ENCODE assay signal across 25 cellular contexts in genomic region chr2:101574622-101575021, GRCh38.
DNase-seq lines count a peak whose midpoint lies in the region; ATAC-seq and TF ChIP-seq lines count a peak whose summit lies in the region.
"Had no signal": no experiment of that assay in that cellular context is flagged by ENCODE, and none has a peak within 500 bp of the region (broad histone marks: within the 10 kb centered on the region; RNA-seq: fewer than 3 reads in every experiment).

No MANE protein-coding gene starts in this region.

- H4K12ac ChIP-seq in trophoblast cell (ENCODE audit: low read depth, low read length): no peak overlapping the region

- TF ChIP-seq POLR2A in breast epithelium (IDR thresholded peaks at IDR 0.05): no peak

- peaks cover 5% of the 10 kb centered on the region for H3K4me1 Mint-ChIP-seq in MCF 10A (ENCODE audit: insufficient read depth, unreplicated experiment)
- peaks cover 12% of the 10 kb centered on the region for H3K4me1 Mint-ChIP-seq in endodermal cell

- peak; percentile 56; the same call in 1 of the 2 replicates for ATAC-seq in PC-3
- ATAC-seq in HG03097 (IDR thresholded peaks at IDR 0.05; ENCODE audit: low FRiP score, unreplicated experiment): no peak
- ATAC-seq: A549, GM12878, HCT116, K562 had no signal

- H3K36me3 Mint-ChIP-seq in MCF 10A (ENCODE audit: insufficient read depth, unreplicated experiment) (no peaks in the 10 kb centered on the region), endodermal cell (ENCODE audit: low read depth) (peaks cover 2% of the 10 kb centered on the region)
- H3K36me3 Mint-ChIP-seq: CD4-positive, alpha-beta memory T cell had no signal

- no peaks in the 10 kb centered on the region for H3F3A ChIP-seq in PC-3 (ENCODE audit: low read length, unreplicated experiment)

- peak; percentile 36 for DNase-seq in MCF 10A (ENCODE audit: unreplicated experiment)
- no peak for DNase-seq in breast epithelium (ENCODE audit: low spot score in 2 of 2)
- DNase-seq in PC-3: peak; percentile 66
- DNase-seq in epithelial cell of esophagus (ENCODE audit: low read depth): peak; percentile 35
- DNase-seq in trophoblast cell: peak; percentile 39 to 68
- DNase-seq in mesenchymal stem cell: no peak
- no peak for DNase-seq in endodermal cell
- DNase-seq: AML-193; CD4-positive, alpha-beta memory T cell; COR-L47; EL; GDM1; MG63; NCI-H1105 treated with DMSO at 0.1 percent for 48 hours; NCI-H2029; NCI-H446 treated with DMSO at 0.1 percent for 48 hours; NCI-H526; Peyer's patch; SHP77 treated with DMSO at 0.1 percent for 48 hours had no signal

- no peaks in the 10 kb centered on the region for H3K79me1 ChIP-seq in trophoblast cell (ENCODE audit: low read length)
- H3K79me1 ChIP-seq in mesenchymal stem cell (replicated peaks; ENCODE audit: low read length, poor library complexity, severe bottlenecking): no peaks in the 10 kb centered on the region

- BruUV-seq in MCF 10A (replicated peaks; lab: Mats Ljungman, UMichigan) (no TSS peak), PC-3 (replicated peaks; lab: Mats Ljungman, UMichigan) (no TSS peak)

- H2BK5ac ChIP-seq in trophoblast cell (ENCODE audit: low read depth, low read length, poor library complexity): no peak overlapping the region
- no peak overlapping the region for H2BK5ac ChIP-seq in mesenchymal stem cell (ENCODE audit: low read depth, low read length, poor library complexity, severe bottlenecking)

- POLR2A ChIA-PET in MCF 10A (lab: Yijun Ruan, JAX) (interaction anchor here (0.7 kb wide), 2 partner anchors 15 to 124 kb away, joined by 3 to 6 read pairs; no protein-coding TSS in a partner anchor), PC-3 (lab: Charles Lee; ENCODE audit: unreplicated experiment) (interaction anchor here (0.6 kb wide), 1 partner anchor 424 kb away, joined by 3 read pairs; no protein-coding TSS in a partner anchor)

- peak overlapping the region; percentile 3; the same call in 1 of the 2 replicates for H3K4me2 ChIP-seq in PC-3 (ENCODE audit: low read length)
- no peak overlapping the region for H3K4me2 ChIP-seq in trophoblast cell (ENCODE audit: low read length)
- no peak overlapping the region for H3K4me2 ChIP-seq in mesenchymal stem cell (ENCODE audit: low read length, poor library complexity, severe bottlenecking)
- H3K4me2 ChIP-seq: A549; BLaER1 treated with 17β-estradiol and CSF1 and Interleukin-3, amounts not matched to agents 10 nM and 100 nM had no signal

- H3K4me3 ChIP-seq in breast epithelium (no peak overlapping the region), PC-3 (ENCODE audit: low read length) (no peak overlapping the region), epithelial cell of esophagus (ENCODE audit: low read length) (no peak overlapping the region), trophoblast cell (ENCODE audit: low read depth, low read length) (no peak overlapping the region), mesenchymal stem cell (ENCODE audit: insufficient read depth in 1 of 2, low read depth in 1 of 2, low read length in 2 of 2) (no peak overlapping the region), endodermal cell (ENCODE audit: low read length) (no peak overlapping the region)
- H3K4me3 ChIP-seq: A549; BLaER1 treated with 17β-estradiol and CSF1 and Interleukin-3, amounts not matched to agents 10 nM and 100 nM; GM12878; K562; MG63; Peyer's patch had no signal

- CTCF ChIA-PET in MCF 10A (lab: Yijun Ruan, JAX) (no interaction called here), PC-3 (lab: Charles Lee) (no interaction called here)

- H3K9me3 Mint-ChIP-seq in MCF 10A (ENCODE audit: unreplicated experiment): no peaks in the 10 kb centered on the region
- peaks cover 7% of the 10 kb centered on the region for H3K9me3 Mint-ChIP-seq in endodermal cell

- H3K9me3 ChIP-seq in breast epithelium: no peaks in the 10 kb centered on the region
- no peaks in the 10 kb centered on the region for H3K9me3 ChIP-seq in PC-3 (ENCODE audit: low read length)
- H3K9me3 ChIP-seq in trophoblast cell (ENCODE audit: insufficient read depth, low read depth, low read length): peaks cover 1% of the 10 kb centered on the region
- peaks cover 4% of the 10 kb centered on the region for H3K9me3 ChIP-seq in mesenchymal stem cell (ENCODE audit: control insufficient read depth, low read length)
- no peaks in the 10 kb centered on the region for H3K9me3 ChIP-seq in endodermal cell (ENCODE audit: control insufficient read depth, low read length)
- H3K9me3 ChIP-seq: A549, MG63, Peyer's patch had no signal

- H2AFZ ChIP-seq in PC-3 (ENCODE audit: low read length) (no peak overlapping the region), trophoblast cell (ENCODE audit: insufficient read depth, low read length, poor library complexity) (no peak overlapping the region), mesenchymal stem cell (ENCODE audit: low read depth, low read length) (no peak overlapping the region)

- no peaks in the 10 kb centered on the region for H3K36me3 ChIP-seq in breast epithelium
- H3K36me3 ChIP-seq in PC-3 (ENCODE audit: low read depth, low read length): no peaks in the 10 kb centered on the region
- H3K36me3 ChIP-seq in trophoblast cell (ENCODE audit: control insufficient read depth in 1 of 2, insufficient read depth in 2 of 2, low read length in 2 of 2): no peaks in the 10 kb centered on the region
- H3K36me3 ChIP-seq in mesenchymal stem cell (ENCODE audit: control insufficient read depth in 1 of 2, insufficient read depth in 2 of 2, low read depth in 1 of 2, low read length in 2 of 2): no peaks in the 10 kb centered on the region
- no peaks in the 10 kb centered on the region for H3K36me3 ChIP-seq in endodermal cell (ENCODE audit: control insufficient read depth, insufficient read depth, low read length)
- H3K36me3 ChIP-seq: BLaER1 treated with 17β-estradiol and CSF1 and Interleukin-3, amounts not matched to agents 10 nM and 100 nM; MG63; Peyer's patch had no signal

- H3K9me2 ChIP-seq in PC-3 (replicated peaks; ENCODE audit: low read length): no peaks in the 10 kb centered on the region

- H3K4me1 ChIP-seq in breast epithelium (no peaks in the 10 kb centered on the region), PC-3 (ENCODE audit: insufficient read depth, low read length) (peaks cover 13% of the 10 kb centered on the region; the same call in 1 of the 2 replicates), trophoblast cell (ENCODE audit: control insufficient read depth in 1 of 2, insufficient read depth in 2 of 2, low read length in 2 of 2) (no peaks in the 10 kb centered on the region), mesenchymal stem cell (ENCODE audit: control insufficient read depth, insufficient read depth, low read depth, low read length) (no peaks in the 10 kb centered on the region), endodermal cell (ENCODE audit: control insufficient read depth, insufficient read depth, low read length) (peaks cover 3% of the 10 kb centered on the region)
- H3K4me1 ChIP-seq: A549; BLaER1 treated with 17β-estradiol and CSF1 and Interleukin-3, amounts not matched to agents 10 nM and 100 nM; Peyer's patch had no signal

- H2BK120ac ChIP-seq in trophoblast cell (ENCODE audit: insufficient read depth, low read length, poor library complexity) (no peak overlapping the region), mesenchymal stem cell (ENCODE audit: low read depth, low read length) (no peak overlapping the region)

- no peak for TF ChIP-seq CTCF in MCF 10A (IDR thresholded peaks at IDR 0.05; ENCODE audit: unreplicated experiment)
- no peak for TF ChIP-seq CTCF in breast epithelium (IDR thresholded peaks at IDR 0.05)
- TF ChIP-seq CTCF in PC-3 (conservative IDR thresholded peaks at IDR 0.05; ENCODE audit: low read depth, low read length): no peak
- no peak for TF ChIP-seq CTCF in epithelial cell of esophagus (IDR thresholded peaks at IDR 0.05; ENCODE audit: insufficient read depth, low read depth, low read length, missing control alignments)
- TF ChIP-seq CTCF in endodermal cell (conservative IDR thresholded peaks at IDR 0.05): no peak

- H3K79me2 ChIP-seq in PC-3 (ENCODE audit: low read length) (no peaks in the 10 kb centered on the region), trophoblast cell (ENCODE audit: control insufficient read depth, insufficient read depth, low read length, poor library complexity) (no peaks in the 10 kb centered on the region)

- H3K27me3 Mint-ChIP-seq in MCF 10A (ENCODE audit: insufficient read depth, unreplicated experiment) (no peaks in the 10 kb centered on the region), endodermal cell (ENCODE audit: insufficient read depth) (peaks cover 38% of the 10 kb centered on the region)
- H3K27me3 Mint-ChIP-seq: CD4-positive, alpha-beta memory T cell had no signal

- WGBS in trophoblast cell (ENCODE audit: extremely low coverage, insufficient coverage, insufficient read length): no CpG with 5 or more reads among the region's 6 CpGs
- WGBS in mesenchymal stem cell: 86% methylated on average over 5 of the region's 6 CpGs
- WGBS in endodermal cell (ENCODE audit: insufficient coverage in 1 of 2, insufficient read length in 1 of 2), 2 experiments: 80 to 84% methylated on average over 3 to 6 of the region's 6 CpGs

- H3K4ac ChIP-seq in trophoblast cell (ENCODE audit: low read depth, low read length) (no peak overlapping the region), mesenchymal stem cell (ENCODE audit: low read depth in 1 of 2, low read length in 2 of 2) (no peak overlapping the region)

- no peak overlapping the region for H3K27ac Mint-ChIP-seq in MCF 10A (ENCODE audit: low read depth, unreplicated experiment)
- H3K27ac Mint-ChIP-seq in endodermal cell: no peak overlapping the region

- H3K9ac ChIP-seq in PC-3 (ENCODE audit: low read length) (no peak overlapping the region), trophoblast cell (ENCODE audit: low read length) (no peak overlapping the region), mesenchymal stem cell (ENCODE audit: low read length) (no peak overlapping the region), endodermal cell (ENCODE audit: extremely low read depth, low read length, poor library complexity, severe bottlenecking) (no peak overlapping the region)
- H3K9ac ChIP-seq: BLaER1 treated with 17β-estradiol and CSF1 and Interleukin-3, amounts not matched to agents 10 nM and 100 nM had no signal

- H4K8ac ChIP-seq in trophoblast cell (ENCODE audit: low read depth, low read length) (no peak overlapping the region), mesenchymal stem cell (ENCODE audit: low read length) (no peak overlapping the region)

- H3K27me3 ChIP-seq in breast epithelium (no peaks in the 10 kb centered on the region), PC-3 (ENCODE audit: low read length) (no peaks in the 10 kb centered on the region), trophoblast cell (ENCODE audit: insufficient read depth, low read length) (no peaks in the 10 kb centered on the region), mesenchymal stem cell (ENCODE audit: control insufficient read depth in 1 of 2, insufficient read depth in 1 of 2, low read length in 2 of 2) (peaks cover 0 to 10% of the 10 kb centered on the region in 2 experiments), endodermal cell (ENCODE audit: control insufficient read depth, insufficient read depth, low read length, poor library complexity, severe bottlenecking) (no peaks in the 10 kb centered on the region)
- H3K27me3 ChIP-seq: BLaER1 treated with 17β-estradiol and CSF1 and Interleukin-3, amounts not matched to agents 10 nM and 100 nM; MG63; Peyer's patch had no signal

- H3K27ac ChIP-seq in breast epithelium: no peak overlapping the region
- H3K27ac ChIP-seq in PC-3 (ENCODE audit: low read length): no peak overlapping the region
- H3K27ac ChIP-seq in trophoblast cell (ENCODE audit: low read depth, low read length): no peak overlapping the region
- H3K27ac ChIP-seq in mesenchymal stem cell (ENCODE audit: low read length, poor library complexity, severe bottlenecking): no peak overlapping the region
- H3K27ac ChIP-seq in endodermal cell (ENCODE audit: low read depth, low read length): no peak overlapping the region
- H3K27ac ChIP-seq: A549; BLaER1 treated with 17β-estradiol and CSF1 and Interleukin-3, amounts not matched to agents 10 nM and 100 nM; Peyer's patch had no signal

- H3K23ac ChIP-seq in trophoblast cell (ENCODE audit: low read length) (no peak overlapping the region), mesenchymal stem cell (ENCODE audit: low read length in 2 of 2) (no peak overlapping the region)

- H3K18ac ChIP-seq in trophoblast cell (ENCODE audit: low read length) (no peak overlapping the region), mesenchymal stem cell (ENCODE audit: low read depth in 1 of 2, low read length in 2 of 2) (no peak overlapping the region)

- no peak overlapping the region for H2BK12ac ChIP-seq in trophoblast cell (ENCODE audit: low read length)
- H2BK12ac ChIP-seq in mesenchymal stem cell (ENCODE audit: low read length in 2 of 2): no peak overlapping the region

- H3K4me3 Mint-ChIP-seq in MCF 10A (ENCODE audit: unreplicated experiment) (no peak overlapping the region), endodermal cell (no peak overlapping the region)
- H3K4me3 Mint-ChIP-seq: CD4-positive, alpha-beta memory T cell had no signal

- no peak overlapping the region for H4K91ac ChIP-seq in trophoblast cell (ENCODE audit: low read depth, low read length)
- no peak overlapping the region for H4K91ac ChIP-seq in mesenchymal stem cell (ENCODE audit: low read length)

- no peak overlapping the region for H3K14ac ChIP-seq in trophoblast cell (ENCODE audit: low read length)
- H3K14ac ChIP-seq in mesenchymal stem cell (ENCODE audit: low read length in 2 of 2): no peak overlapping the region

- intact Hi-C loops in MCF 10A (cut with micrococcal nuclease) (no loop called here), breast epithelium (cut with DNase I; ENCODE audit: low total_unique reads) (no loop called here), PC-3 (cut with micrococcal nuclease) (no loop called here)

- no peak overlapping the region for H2BK15ac ChIP-seq in mesenchymal stem cell (ENCODE audit: low read depth, poor library complexity, severe bottlenecking)

- H2AK5ac ChIP-seq in trophoblast cell (ENCODE audit: low read length): no peak overlapping the region
- H2AK5ac ChIP-seq in mesenchymal stem cell (ENCODE audit: low read length, severe bottlenecking): no peak overlapping the region

- no peaks in the 10 kb centered on the region for H4K20me1 ChIP-seq in PC-3 (ENCODE audit: low read length)
- H4K20me1 ChIP-seq: BLaER1 treated with 17β-estradiol and CSF1 and Interleukin-3, amounts not matched to agents 10 nM and 100 nM had no signal

Comparison
In these comparisons a context has a peak if more than half of its experiments do, and no peak if none do; other contexts are left out.
1. DNase-seq: peak in MCF 10A (single experiment), PC-3 (single experiment), epithelial cell of esophagus (single experiment) and trophoblast cell (2 of 2); none in breast epithelium (0 of 2), mesenchymal stem cell (single experiment) and endodermal cell (single experiment).